Comparison of ENCODE assay signal across 9 cellular contexts in genomic region chr5:17282283-17283120, GRCh38.
DNase-seq lines count a peak whose midpoint lies in the region; ATAC-seq, FAIRE-seq and TF ChIP-seq lines count a peak whose summit lies in the region.
"Had no signal": no experiment of that assay in that cellular context is flagged by ENCODE, and none has a peak within 500 bp of the region (broad histone marks: within the 10 kb centered on the region; RNA-seq: fewer than 3 reads in every experiment).

No MANE protein-coding gene starts in this region.

- H3K9me3 ChIP-seq in A549 (no peaks in the 10 kb centered on the region), lower lobe of right lung (no peaks in the 10 kb centered on the region)

- no peak overlapping the region for H3K4me3 ChIP-seq in A549
- no peak overlapping the region for H3K4me3 ChIP-seq in lower lobe of right lung

- H3K36me3 ChIP-seq in lower lobe of right lung = no peaks in the 10 kb centered on the region

- H3K36me3 Mint-ChIP-seq in activated T-helper 17 cell treated with anti-CD3 and anti-CD28 coated beads, Interleukin-2, amount 50 U/mL, for 72 hours (ENCODE audit: low read depth) = no peaks in the 10 kb centered on the region

- no peak overlapping the region for H3K27ac Mint-ChIP-seq in activated T-helper 17 cell treated with anti-CD3 and anti-CD28 coated beads, Interleukin-2, amount 50 U/mL, for 72 hours

- ATAC-seq in A549 (peak in 1 of 2 experiments; percentile 33; a peak in 3 of 6 replicates), GM19324 (IDR thresholded peaks at IDR 0.05; ENCODE audit: low FRiP score, unreplicated experiment) (peak; percentile 97), HG03135 (IDR thresholded peaks at IDR 0.05; ENCODE audit: unreplicated experiment) (peak; percentile 94), lower lobe of right lung (no peak), left lobe of liver (no peak)
- peak; percentile 24 for ATAC-seq in activated T-helper 17 cell treated with anti-CD3 and anti-CD28 coated beads, Interleukin-2, amount 50 U/mL, for 72 hours (replicated peaks)

- POLR2A ChIA-PET in A549 (lab: Yijun Ruan, JAX) = interaction anchor here (0.6 to 2.1 kb wide), 3 partner anchors 12 to 67 kb away, joined by 3 to 10 read pairs (median 5); no protein-coding TSS in a partner anchor

- H3K4me2 ChIP-seq in A549 = 0 out of 3 replicates have a peak overlapping the region, but pooled peaks have one; percentile 18

- CTCF ChIA-PET in A549 (lab: Yijun Ruan, JAX) = interaction anchor here (0.6 to 2.0 kb wide), 4 partner anchors 13 to 924 kb away, joined by 3 to 5 read pairs (median 4); no protein-coding TSS in a partner anchor

- H3K4me3 Mint-ChIP-seq in activated T-helper 17 cell treated with anti-CD3 and anti-CD28 coated beads, Interleukin-2, amount 50 U/mL, for 72 hours = no peak overlapping the region

- TF ChIP-seq RAD21 in A549 (conservative IDR thresholded peaks at IDR 0.05 in 1 of 2, IDR thresholded peaks at IDR 0.05 in 1 of 2) = no peak

- no peak for DNase-seq in A549 (ENCODE audit: low read depth in 1 of 2, low spot score in 1 of 2)
- no peak for DNase-seq in lower lobe of right lung
- DNase-seq in iPS-NIHi11 (ENCODE audit: low spot score) = no peak
- DNase-seq in NCI-H446 (lab: John Stamatoyannopoulos, UW) = no peak
- DNase-seq in left lobe of liver (ENCODE audit: low spot score) = no peak

- TF ChIP-seq CTCF in A549 (IDR thresholded peaks at IDR 0.05) = no peak
- no peak for TF ChIP-seq CTCF in lower lobe of right lung (IDR thresholded peaks at IDR 0.05)

- intact Hi-C loops in lower lobe of right lung (cut with DNase I) = no loop called here

- no peak for TF ChIP-seq POLR2A in A549 (IDR thresholded peaks at IDR 0.05; ENCODE audit: low read length)

- FAIRE-seq in A549 (lab: Jason Lieb, UNC) = no peak
- FAIRE-seq: keratinocyte had no signal

- TF ChIP-seq EP300 in A549 (IDR thresholded peaks at IDR 0.05) = no peak

- no peaks in the 10 kb centered on the region for H3K27me3 Mint-ChIP-seq in activated T-helper 17 cell treated with anti-CD3 and anti-CD28 coated beads, Interleukin-2, amount 50 U/mL, for 72 hours

- H3K4me1 ChIP-seq in A549 (peaks cover 54% of the 10 kb centered on the region), lower lobe of right lung (no peaks in the 10 kb centered on the region)

- no peaks in the 10 kb centered on the region for H3K4me1 Mint-ChIP-seq in activated T-helper 17 cell treated with anti-CD3 and anti-CD28 coated beads, Interleukin-2, amount 50 U/mL, for 72 hours

- peaks cover 5% of the 10 kb centered on the region for H3K9me3 Mint-ChIP-seq in activated T-helper 17 cell treated with anti-CD3 and anti-CD28 coated beads, Interleukin-2, amount 50 U/mL, for 72 hours

- H3K27ac ChIP-seq in A549 (peak overlapping the region; percentile 5 to 47; a peak in 3 of 6 replicates), lower lobe of right lung (no peak overlapping the region)

- 72% methylated on average over 6 of the region's 6 CpGs for WGBS in A549 (ENCODE audit: missing lambda C conversion rate)

- H3K27me3 ChIP-seq in lower lobe of right lung (ENCODE audit: low read depth) = no peaks in the 10 kb centered on the region

TF ChIP-seq in A549, 52 proteins besides CTCF, POLR2A, EP300 and RAD21:
- no peak for TF ChIP-seq HDAC2 (IDR thresholded peaks at IDR 0.05)
- TF ChIP-seq HOXB5 (CRISPR knock-in tag; IDR thresholded peaks at IDR 0.05) = no peak
- TF ChIP-seq FOSB (CRISPR knock-in tag; IDR thresholded peaks at IDR 0.05) = 0 out of 2 replicates have a peak, but pooled peaks have one; percentile 40

Comparison
In these comparisons a context has a peak if more than half of its experiments do, and no peak if none do; other contexts are left out.
1. ATAC-seq: peak in GM19324 (single experiment), HG03135 (single experiment) and activated T-helper 17 cell treated with anti-CD3 and anti-CD28 coated beads, Interleukin-2, amount 50 U/mL, for 72 hours (single experiment); none in lower lobe of right lung (0 of 2) and left lobe of liver (single experiment).